In the genomic region with DNA sequence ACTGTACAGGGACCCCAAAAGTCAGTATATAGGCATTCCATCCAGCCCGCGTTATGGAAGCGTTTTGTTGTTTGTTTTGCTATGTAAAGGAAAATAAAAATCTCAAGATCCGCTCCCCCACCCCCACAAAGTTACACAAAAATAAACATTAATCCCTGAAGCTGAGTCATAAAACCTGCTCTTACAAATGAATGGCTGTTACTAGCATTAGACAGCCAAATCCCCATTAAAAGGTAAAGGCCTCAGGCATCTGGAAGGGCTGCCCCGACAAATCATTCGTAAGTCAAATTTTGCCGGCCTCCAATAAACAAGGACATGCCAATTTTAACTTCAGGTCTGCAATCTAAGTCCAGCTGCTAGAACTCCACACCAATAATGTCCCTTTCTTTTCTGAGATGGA, we compare ENCODE assay signal across 31 cellular contexts.
"Had no signal": no experiment of that assay in that cellular context is flagged by ENCODE, and none has a peak within 500 bp of the region (broad histone marks: within the 10 kb centered on the region; RNA-seq: fewer than 3 reads in every experiment).

No MANE protein-coding gene starts in this region.

- H3K4me1 ChIP-seq: esophagus muscularis mucosa, testis, transverse colon had no signal

- H3K4me3 Mint-ChIP-seq: activated CD4-positive, alpha-beta memory T cell treated with anti-CD3 and anti-CD28 coated beads for 36 hours; activated CD4-positive, alpha-beta T cell treated with anti-CD3 and anti-CD28 coated beads, Interleukin-2, amount 10 ng/mL, durations not matched to agents 24 days and 14 days; activated naive CD4-positive, alpha-beta T cell treated with anti-CD3 and anti-CD28 coated beads, Interleukin-2, amount 10 ng/mL, durations not matched to agents 7 days and 5 days; mesothelial cell of epicardium; naive B cell; nephron progenitor cell had no signal

- H3K27ac ChIP-seq: coronary artery, esophagus muscularis mucosa, neutrophil, skin epidermis, testis, transverse colon had no signal

- H3K27ac Mint-ChIP-seq: activated CD4-positive, alpha-beta memory T cell treated with anti-CD3 and anti-CD28 coated beads for 36 hours; activated CD4-positive, alpha-beta T cell treated with anti-CD3 and anti-CD28 coated beads, Interleukin-2, amount 10 ng/mL, durations not matched to agents 24 days and 14 days; activated naive CD4-positive, alpha-beta T cell treated with anti-CD3 and anti-CD28 coated beads, Interleukin-2, amount 10 ng/mL, durations not matched to agents 7 days and 5 days; mesothelial cell of epicardium; naive B cell; nephron progenitor cell; progenitor cell of endocrine pancreas had no signal

- H3K27me3 ChIP-seq: neutrophil, testis, transverse colon had no signal

- H3K4me3 ChIP-seq: coronary artery, esophagus muscularis mucosa, skin epidermis, testis, transverse colon had no signal

- ATAC-seq: left cardiac atrium; sciatic nerve; stimulated activated naive CD8-positive, alpha-beta T cell treated with anti-CD3 and anti-CD28 coated beads, Interleukin-15, Interleukin-2, amounts not matched to agents 100 U/mL and 50 U/mL, for 24 hours had no signal

- H3K36me3 ChIP-seq: esophagus muscularis mucosa, neutrophil, transverse colon had no signal

- H3K27me3 Mint-ChIP-seq: activated CD4-positive, alpha-beta memory T cell treated with anti-CD3 and anti-CD28 coated beads for 36 hours; activated CD4-positive, alpha-beta T cell treated with anti-CD3 and anti-CD28 coated beads, Interleukin-2, amount 10 ng/mL, durations not matched to agents 24 days and 14 days; activated naive CD4-positive, alpha-beta T cell treated with anti-CD3 and anti-CD28 coated beads, Interleukin-2, amount 10 ng/mL, durations not matched to agents 7 days and 5 days; naive B cell had no signal

- H3K36me3 Mint-ChIP-seq: activated CD4-positive, alpha-beta memory T cell treated with anti-CD3 and anti-CD28 coated beads for 36 hours; activated naive CD4-positive, alpha-beta T cell treated with anti-CD3 and anti-CD28 coated beads, Interleukin-2, amount 10 ng/mL, durations not matched to agents 7 days and 5 days; mesothelial cell of epicardium; naive B cell had no signal

- H3K4me1 Mint-ChIP-seq: activated CD4-positive, alpha-beta T cell treated with anti-CD3 and anti-CD28 coated beads, Interleukin-2, amount 10 ng/mL, durations not matched to agents 24 days and 14 days; activated naive CD4-positive, alpha-beta T cell treated with anti-CD3 and anti-CD28 coated beads, Interleukin-2, amount 10 ng/mL, durations not matched to agents 7 days and 5 days; mesothelial cell of epicardium; naive B cell had no signal

- H3K9me3 Mint-ChIP-seq: activated CD4-positive, alpha-beta memory T cell treated with anti-CD3 and anti-CD28 coated beads for 36 hours; activated CD4-positive, alpha-beta T cell treated with anti-CD3 and anti-CD28 coated beads, Interleukin-2, amount 10 ng/mL, durations not matched to agents 24 days and 14 days; activated naive CD4-positive, alpha-beta T cell treated with anti-CD3 and anti-CD28 coated beads, Interleukin-2, amount 10 ng/mL, durations not matched to agents 7 days and 5 days; nephron progenitor cell had no signal

- H3K9me3 ChIP-seq: esophagus muscularis mucosa, neutrophil, testis, transverse colon had no signal

- DNase-seq: activated CD4-positive, alpha-beta memory T cell treated with anti-CD3 and anti-CD28 coated beads for 36 hours; activated CD4-positive, alpha-beta T cell treated with anti-CD3 and anti-CD28 coated beads, Interleukin-2, amount 10 ng/mL, durations not matched to agents 24 days and 14 days; activated CD4-positive, CD25-positive, alpha-beta regulatory T cell treated with anti-CD3 and anti-CD28 coated beads, Interleukin-2, amount 50 U/mL, for 72 hours; activated CD8-positive, alpha-beta memory T cell treated with anti-CD3 and anti-CD28 coated beads, Interleukin-2, amount 50 U/mL, for 4 hours; activated gamma-delta T cell; activated naive CD4-positive, alpha-beta T cell treated with anti-CD3 and anti-CD28 coated beads, Interleukin-2, amount 10 ng/mL, durations not matched to agents 7 days and 5 days; activated T-cell treated with anti-CD3 and anti-CD28 coated beads, Interleukin-2, amount 50 U/mL, for 1 hour; amniotic stem cell; cerebellar nuclear complex; dorsolateral prefrontal cortex; effector memory CD4-positive, alpha-beta T cell; foreskin melanocyte; left cardiac atrium; mammary epithelial cell; naive B cell; nephron progenitor cell; retina; stimulated activated CD4-positive, alpha-beta T cell treated with anti-CD3 and anti-CD28 coated beads, Interleukin-12 subunit alpha, Interleukin-12 subunit beta, amount 100 ng/mL, for 4 hours; stimulated activated CD4-positive, alpha-beta T cell treated with anti-CD3 and anti-CD28 coated beads, Interleukin-4, amount 100 ng/mL, for 1 hour; stimulated activated naive CD8-positive, alpha-beta T cell treated with anti-CD3 and anti-CD28 coated beads, Interleukin-15, Interleukin-2, amounts not matched to agents 100 U/mL and 50 U/mL, for 24 hours; T-helper 2 cell; testis; transverse colon had no signal

- FAIRE-seq: islet of Langerhans had no signal
